ENCODE assay signal across 8 cellular contexts in genomic region chr2:190407662-190408537, GRCh38. TPM values are rescaled to one million over a fixed set of nuclear protein-coding genes. Genes with fewer than 3 reads are reported as not detected.
DNase-seq lines count a peak whose midpoint lies in the region; ATAC-seq and TF ChIP-seq lines count a peak whose summit lies in the region.

Gene MFSD6, plus strand, starts transcription at chr2:190408355. Its CDS starts 27,675 bp downstream, at chr2:190436030.

- no peaks in the 10 kb centered on the region for H3K79me2 ChIP-seq in osteoblast (ENCODE audit: insufficient read depth, low read length)

- H3K9me3 ChIP-seq in osteoblast (ENCODE audit: low read depth, low read length) (no peaks in the 10 kb centered on the region), thoracic aorta (no peaks in the 10 kb centered on the region)

- no peak within 1 kb of the TSS for H3K27ac ChIP-seq in osteoblast (ENCODE audit: low read depth, low read length)
- peak within 1 kb of the TSS in 1 of 2 donors; percentile 12 for H3K27ac ChIP-seq in thoracic aorta

- H4K20me1 ChIP-seq in osteoblast (ENCODE audit: insufficient read depth, low read length), result no peaks in the 10 kb centered on the region

- H3K4me2 ChIP-seq in osteoblast (ENCODE audit: insufficient read depth, low read length), result peak within 1 kb of the TSS; percentile 83

- H3K27me3 ChIP-seq in osteoblast (ENCODE audit: insufficient read depth, low read length) (peaks cover 18% of the 10 kb centered on the region), thoracic aorta (replicated peaks; ENCODE audit: insufficient read depth) (no peaks in the 10 kb centered on the region)

- H3K36me3 ChIP-seq in osteoblast (ENCODE audit: insufficient read depth, low read length) (no peaks in the 10 kb centered on the region), thoracic aorta (no peaks in the 10 kb centered on the region)

- peak within 1 kb of the TSS; percentile 75 for H3K4me3 ChIP-seq in osteoblast (ENCODE audit: insufficient read depth, low read length)
- H3K4me3 ChIP-seq in thoracic aorta, result peak within 1 kb of the TSS; percentile 76

- peak within 1 kb of the TSS; percentile 73 for H2AFZ ChIP-seq in osteoblast (ENCODE audit: low read length)

- peaks cover 3% of the 10 kb centered on the region for H3K4me1 ChIP-seq in osteoblast (ENCODE audit: insufficient read depth, low read length)
- peaks cover 0 to 16% of the 10 kb centered on the region in 2 donors for H3K4me1 ChIP-seq in thoracic aorta (ENCODE audit: control insufficient read depth in 1 of 2, low read depth in 2 of 2)

- DNase-seq in AG08396 (ENCODE audit: low spot score) (peak; percentile 61), RPMI7951 (ENCODE audit: low read depth) (peak; percentile 17), glomerular endothelial cell (ENCODE audit: extremely low read depth, low read depth, low spot score) (no peak), osteoblast (ENCODE audit: insufficient read length, low spot score, missing footprints) (peak; percentile 91), thoracic aorta (ENCODE audit: low spot score) (no peak)
- peak; percentile 85 for DNase-seq in activated effector memory CD4-positive, alpha-beta T cell treated with anti-CD3 and anti-CD28 coated beads, Interleukin-2, amount 50 U/mL, for 16 hours

- TF ChIP-seq CTCF in osteoblast (IDR thresholded peaks at IDR 0.05; ENCODE audit: extremely low read depth, low read depth, low read length) (no peak), thoracic aorta (IDR thresholded peaks at IDR 0.05) (no peak)

- ATAC-seq in GM18909 (IDR thresholded peaks at IDR 0.05; ENCODE audit: poor library complexity, unreplicated experiment) (peak; percentile 57), HG03175 (IDR thresholded peaks at IDR 0.05; ENCODE audit: unreplicated experiment) (peak; percentile 56), thoracic aorta (ENCODE audit: insufficient number of reproducible peaks, low FRiP score, low read depth) (peak; percentile 18)

RNA-seq across cellular contexts. Expression of gene MFSD6, which starts in this region (rescaled TPM):
- total RNA-seq in RPMI7951 (2014; rRNA removed; shearing (Covaris generic)), result 8.2 and 13.5 TPM in 2 replicates
- total RNA-seq in glomerular endothelial cell (9.3 and 12.4 TPM in 2 replicates), osteoblast (11.2 and 13.6 TPM in 2 replicates), thoracic aorta (10 to 100 TPM; 61.0 to 75.1 TPM)

Comparison
In these comparisons a context has a peak if more than half of its experiments do, and no peak if none do; other contexts are left out.
1. DNase-seq: peak in AG08396 (single experiment), RPMI7951 (single experiment), activated effector memory CD4-positive, alpha-beta T cell treated with anti-CD3 and anti-CD28 coated beads, Interleukin-2, amount 50 U/mL, for 16 hours (single experiment) and osteoblast (single experiment); none in glomerular endothelial cell (single experiment) and thoracic aorta (single experiment).
2. Peak in every context shown above with its lines, with median percentiles within 50 percentile points of each other: ATAC-seq.